In genomic region chr17:64269687-64270649, GRCh38 we compare ENCODE assay signal across 1 cellular context.
TF ChIP-seq lines count a peak whose summit lies in the region.

No MANE protein-coding gene starts in this region.

TF ChIP-seq in SK-N-SH treated with all-trans-retinoic acid at 6 μM for 48 hours, 23 proteins besides CTCF, POLR2A, EP300 and RAD21 (continued from another document):
- no peak for TF ChIP-seq POU6F1 (CRISPR knock-in tag; IDR thresholded peaks at IDR 0.05; ENCODE audit: borderline replicate concordance, low read depth)
- TF ChIP-seq CSDC2 (CRISPR knock-in tag; IDR thresholded peaks at IDR 0.05), result no peak
- no peak for TF ChIP-seq PPARA (CRISPR knock-in tag; IDR thresholded peaks at IDR 0.05; ENCODE audit: borderline replicate concordance)
- no peak for TF ChIP-seq ZNF70 (CRISPR knock-in tag; IDR thresholded peaks at IDR 0.05)
- no peak for TF ChIP-seq RARB (CRISPR knock-in tag; IDR thresholded peaks at IDR 0.05)
- TF ChIP-seq GLIS3 (CRISPR knock-in tag; IDR thresholded peaks at IDR 0.05), result no peak
- TF ChIP-seq ZNF8 (CRISPR knock-in tag; IDR thresholded peaks at IDR 0.05), result no peak
- no peak for TF ChIP-seq ARNTL (CRISPR knock-in tag; IDR thresholded peaks at IDR 0.05; ENCODE audit: borderline replicate concordance, low read depth)
- no peak for TF ChIP-seq ZFP30 (CRISPR knock-in tag; IDR thresholded peaks at IDR 0.05)
- no peak for TF ChIP-seq TOX (CRISPR knock-in tag; IDR thresholded peaks at IDR 0.05; ENCODE audit: borderline replicate concordance)
- TF ChIP-seq ZNF565 (CRISPR knock-in tag; conservative IDR thresholded peaks at IDR 0.05; ENCODE audit: low read depth), result no peak
- no peak for TF ChIP-seq ISL1 (CRISPR knock-in tag; IDR thresholded peaks at IDR 0.05)
- TF ChIP-seq CREB5 (CRISPR knock-in tag; IDR thresholded peaks at IDR 0.05; ENCODE audit: low read depth), result no peak
- TF ChIP-seq OSR1 (CRISPR knock-in tag; IDR thresholded peaks at IDR 0.05), result no peak
- no peak for TF ChIP-seq BACH2 (CRISPR knock-in tag; IDR thresholded peaks at IDR 0.05; ENCODE audit: borderline replicate concordance)
- TF ChIP-seq ZC3H10 (CRISPR knock-in tag; IDR thresholded peaks at IDR 0.05), result no peak
